In genomic region chr1:207343675-207344074, GRCh38 we compare ENCODE assay signal across 1 cellular context.
TF ChIP-seq lines count a peak whose summit lies in the region.

No MANE protein-coding gene starts in this region.

TF ChIP-seq in GM23338, 12 proteins besides CTCF, POLR2A, EP300 and RAD21:
- TF ChIP-seq JUNB (IDR thresholded peaks at IDR 0.05; ENCODE audit: unreplicated experiment) (no peak), EZH2phosphoT487 (IDR thresholded peaks at IDR 0.05; ENCODE audit: unreplicated experiment) (no peak), ZNF331 (CRISPR knock-in tag; IDR thresholded peaks at IDR 0.05; ENCODE audit: low read depth) (no peak), NANOG (IDR thresholded peaks at IDR 0.05; ENCODE audit: borderline replicate concordance) (no peak), ZNF114 (CRISPR knock-in tag; IDR thresholded peaks at IDR 0.05) (no peak), POLR2AphosphoS5 (IDR thresholded peaks at IDR 0.05; ENCODE audit: low read depth) (no peak), STAT1 (IDR thresholded peaks at IDR 0.05; ENCODE audit: unreplicated experiment) (no peak), EZH2 (IDR thresholded peaks at IDR 0.05; ENCODE audit: low read depth, unreplicated experiment) (no peak), ETS1 (IDR thresholded peaks at IDR 0.05) (no peak), ZNF462 (CRISPR knock-in tag; IDR thresholded peaks at IDR 0.05) (no peak), CREB1 (CRISPR knock-in tag; IDR thresholded peaks at IDR 0.05; ENCODE audit: low read depth) (no peak), REST (IDR thresholded peaks at IDR 0.05; ENCODE audit: unreplicated experiment) (no peak)
TF ChIP-seq in GM23338: peak in this region for 0.
